17 cellular contexts compared by ENCODE assay signal in the genomic region with DNA sequence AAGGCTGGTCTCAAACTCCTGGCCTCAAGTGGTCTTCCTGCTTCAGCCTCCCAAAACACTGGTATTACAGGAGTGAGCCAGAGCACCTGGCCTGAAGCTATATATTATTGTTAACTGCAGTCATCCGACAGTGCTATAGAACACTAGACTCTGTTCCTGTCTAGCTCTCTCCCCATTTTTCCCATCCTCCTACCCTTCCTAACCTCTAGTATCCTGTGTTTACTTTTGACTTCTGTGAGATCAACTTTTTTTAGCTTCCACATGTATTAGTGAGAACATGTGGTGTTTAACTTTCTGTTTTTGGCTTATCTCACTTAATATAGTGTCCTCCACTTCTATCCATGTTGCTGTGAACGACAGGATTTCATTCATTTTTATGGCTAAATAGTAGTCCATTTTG.
"Had no signal": no experiment of that assay in that cellular context is flagged by ENCODE, and none has a peak within 500 bp of the region (broad histone marks: within the 10 kb centered on the region; RNA-seq: fewer than 3 reads in every experiment).

No MANE protein-coding gene starts in this region.

- H3K4me3 ChIP-seq: pancreas, stomach, thoracic aorta had no signal

- H3K27me3 Mint-ChIP-seq: central memory CD8-positive, alpha-beta T cell had no signal

- DNase-seq: activated CD8-positive, alpha-beta memory T cell treated with anti-CD3 and anti-CD28 coated beads, Interleukin-2, amount 50 U/mL, for 48 hours; amniotic stem cell; cortex of kidney; effector memory CD4-positive, alpha-beta T cell; hippocampal formation; kidney glomerular epithelial cell; pancreas; SHP77 treated with DMSO at 0.1 percent for 48 hours; stimulated activated CD4-positive, alpha-beta T cell treated with anti-CD3 and anti-CD28 coated beads, Interleukin-2, amount 100 ng/mL, for 48 hours; stimulated activated CD8-positive, alpha-beta memory T cell treated with anti-CD3 and anti-CD28 coated beads, Interleukin-4, amount 100 ng/mL, for 48 hours; stomach; T-helper 9 cell; WERI-Rb-1 had no signal

- H3K9me3 ChIP-seq: pancreas, stomach, thoracic aorta had no signal

- H3K27ac Mint-ChIP-seq: brain, mesothelial cell of epicardium had no signal

- H3K4me1 ChIP-seq: pancreas had no signal

- H3K4me3 Mint-ChIP-seq: brain; central memory CD8-positive, alpha-beta T cell; mesothelial cell of epicardium had no signal

- H3K4me1 Mint-ChIP-seq: mesothelial cell of epicardium had no signal

- H3K27me3 ChIP-seq: pancreas, stomach had no signal

- H3K9me3 Mint-ChIP-seq: central memory CD8-positive, alpha-beta T cell had no signal

- H3K27ac ChIP-seq: pancreas, stomach, thoracic aorta, WERI-Rb-1 had no signal

- H3K36me3 ChIP-seq: pancreas, stomach, thoracic aorta, WERI-Rb-1 had no signal
